In genomic region chr18:23871410-23871809, GRCh38 we compare ENCODE assay signal across 8 cellular contexts.
DNase-seq lines count a peak whose midpoint lies in the region; ATAC-seq lines count a peak whose summit lies in the region.

No MANE protein-coding gene starts in this region.

- peak; percentile 34 to 47 for DNase-seq in NCI-H2081 (lab: John Stamatoyannopoulos, UW)
- DNase-seq in NCI-H2081 treated with DMSO at 0.1 percent for 48 hours (lab: John Stamatoyannopoulos, UW): no peak
- peak; percentile 24 for DNase-seq in HuH-7 (ENCODE audit: low spot score)
- peak; percentile 74 for DNase-seq in effector CD4-positive, alpha-beta T cell
- DNase-seq in stimulated activated CD8-positive, alpha-beta memory T cell treated with anti-CD3 and anti-CD28 coated beads, Interleukin-15, amount 100 ng/mL, for 1 hour (ENCODE audit: low read depth): peak; percentile 43
- no peak for DNase-seq in occipital lobe (lab: John Stamatoyannopoulos, UW)
- DNase-seq in SIG-M5 treated with dmso at 0.1 percent for 504 hours (lab: John Stamatoyannopoulos, UW; ENCODE audit: unreplicated experiment): no peak

- peak; percentile 83 to 89 for ATAC-seq in activated CD4-positive, CD25-positive, alpha-beta regulatory T cell treated with anti-CD3 and anti-CD28 coated beads, Interleukin-2, amount 50 U/mL, for 24 hours

Comparison
In these comparisons a context has a peak if more than half of its experiments do, and no peak if none do; other contexts are left out.
1. DNase-seq: peak in NCI-H2081 (2 of 2), HuH-7 (single experiment), effector CD4-positive, alpha-beta T cell (single experiment) and stimulated activated CD8-positive, alpha-beta memory T cell treated with anti-CD3 and anti-CD28 coated beads, Interleukin-15, amount 100 ng/mL, for 1 hour (single experiment); none in NCI-H2081 treated with DMSO at 0.1 percent for 48 hours (single experiment), occipital lobe (single experiment) and SIG-M5 treated with dmso at 0.1 percent for 504 hours (single experiment).